Comparison of ENCODE assay signal across 20 cellular contexts in the genomic region with DNA sequence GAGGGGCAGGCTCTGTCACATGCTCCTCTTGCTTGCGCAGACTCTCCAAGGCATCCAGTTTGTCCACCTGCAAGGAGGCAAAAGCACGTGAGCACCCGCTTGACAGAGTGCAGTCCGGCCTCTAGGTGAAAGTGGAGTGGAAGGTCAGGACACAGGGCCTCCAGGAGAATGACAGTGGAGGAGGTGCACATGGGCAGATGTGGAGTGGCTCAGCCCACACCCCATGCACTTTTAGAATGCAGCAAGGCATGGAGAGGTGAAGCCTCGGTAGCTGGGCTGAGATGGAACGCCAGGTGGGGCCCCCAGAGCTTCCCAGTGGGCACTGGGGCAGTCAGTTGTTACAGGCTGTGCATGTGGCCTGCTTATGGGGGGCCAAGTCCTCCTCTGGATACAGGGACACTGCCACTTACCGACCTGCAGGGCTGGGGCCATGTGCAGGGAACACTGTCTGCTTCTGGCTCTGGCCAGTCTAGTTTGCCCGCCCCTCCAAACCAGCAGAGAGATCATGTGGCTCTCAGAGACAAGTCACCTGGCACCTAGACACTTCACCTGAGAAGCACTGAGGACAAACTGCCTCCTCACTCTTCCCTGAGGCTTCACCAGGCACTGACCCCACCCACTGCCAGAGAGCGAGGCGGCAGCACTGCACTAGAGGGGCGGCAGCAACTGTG. TPM values are rescaled to one million over a fixed set of nuclear protein-coding genes. Genes with fewer than 3 reads are reported as not detected.
"Had no signal": no experiment of that assay in that cellular context is flagged by ENCODE, and none has a peak within 500 bp of the region (broad histone marks: within the 10 kb centered on the region; RNA-seq: fewer than 3 reads in every experiment).

No MANE protein-coding gene starts in this region.

- DNase-seq: activated CD4-positive, alpha-beta T cell treated with anti-CD3 and anti-CD28 coated beads, Interleukin-2, amount 50 U/mL, for 1 hour; activated naive CD8-positive, alpha-beta T cell treated with anti-CD3 and anti-CD28 coated beads, Interleukin-2, amount 10 ng/mL, durations not matched to agents 7 days and 5 days; aorta; erythroblast; gastrocnemius medialis; heart left ventricle; left colon; lower lobe of right lung; occipital lobe; stomach; testis had no signal

- H3K27ac Mint-ChIP-seq: activated naive CD8-positive, alpha-beta T cell treated with anti-CD3 and anti-CD28 coated beads, Interleukin-2, amount 10 ng/mL, durations not matched to agents 7 days and 5 days; activated T-helper 2 cell treated with anti-CD3 and anti-CD28 coated beads, Interferon-gamma antibody, Interleukin-2, Interleukin-4, amounts not matched to agents 10 μg/mL and 5 μg/mL and 100 μg/mL, durations not matched to agents 14 hours and 24 hours and 36 hours; progenitor cell of endocrine pancreas; T-helper 1 cell treated with Interleukin-12 subunit alpha and Interleukin-12 subunit beta and Interleukin-4 antibody, amounts not matched to agents 30 μg/mL and 1 μg/mL, for 36 hours had no signal

- H3K36me3 ChIP-seq: right atrium auricular region, stomach had no signal

- H3K36me3 Mint-ChIP-seq: activated naive CD8-positive, alpha-beta T cell treated with anti-CD3 and anti-CD28 coated beads, Interleukin-2, amount 10 ng/mL, durations not matched to agents 7 days and 5 days had no signal

- H3K4me3 ChIP-seq: gastrocnemius medialis, heart left ventricle, lower lobe of right lung, right atrium auricular region, skin epidermis, stomach, testis had no signal

- H3K27ac ChIP-seq: lower lobe of right lung, right atrium auricular region had no signal

- H3K9me3 Mint-ChIP-seq: activated naive CD8-positive, alpha-beta T cell treated with anti-CD3 and anti-CD28 coated beads, Interleukin-2, amount 10 ng/mL, durations not matched to agents 7 days and 5 days; activated T-helper 2 cell treated with anti-CD3 and anti-CD28 coated beads, Interferon-gamma antibody, Interleukin-2, Interleukin-4, amounts not matched to agents 10 μg/mL and 5 μg/mL and 100 μg/mL, durations not matched to agents 14 hours and 24 hours and 36 hours; T-helper 1 cell treated with Interleukin-12 subunit alpha and Interleukin-12 subunit beta and Interleukin-4 antibody, amounts not matched to agents 30 μg/mL and 1 μg/mL, for 36 hours had no signal

- H3K9me3 ChIP-seq: gastrocnemius medialis, heart left ventricle, lower lobe of right lung, right atrium auricular region, stomach, testis had no signal

- H3K27me3 ChIP-seq: gastrocnemius medialis, heart left ventricle, right atrium auricular region, stomach, testis had no signal

- H3K27me3 Mint-ChIP-seq: progenitor cell of endocrine pancreas had no signal

- H3K4me3 Mint-ChIP-seq: activated naive CD8-positive, alpha-beta T cell treated with anti-CD3 and anti-CD28 coated beads, Interleukin-2, amount 10 ng/mL, durations not matched to agents 7 days and 5 days; T-helper 1 cell treated with Interleukin-12 subunit alpha and Interleukin-12 subunit beta and Interleukin-4 antibody, amounts not matched to agents 30 μg/mL and 1 μg/mL, for 36 hours had no signal

- ATAC-seq: gastrocnemius medialis, heart left ventricle, left colon, lower lobe of right lung had no signal

RNA-seq across cellular contexts. Expression of a gene that starts 30.8 kb away (rescaled TPM):
- total RNA-seq: activated CD8-positive, alpha-beta memory T cell treated with anti-CD3 and anti-CD28 coated beads for 36 hours; activated naive CD8-positive, alpha-beta T cell treated with anti-CD3 and anti-CD28 coated beads, Interleukin-2, amount 10 ng/mL, durations not matched to agents 7 days and 5 days; activated T-helper 2 cell treated with anti-CD3 and anti-CD28 coated beads, Interferon-gamma antibody, Interleukin-2, Interleukin-4, amounts not matched to agents 10 μg/mL and 5 μg/mL and 100 μg/mL, durations not matched to agents 14 hours and 24 hours and 36 hours; aorta; bronchial epithelial cell; dermis microvascular lymphatic vessel endothelial cell; gastrocnemius medialis; heart left ventricle; left colon; lower lobe of right lung; occipital lobe; progenitor cell of endocrine pancreas; right atrium auricular region; stomach; ureter had no signal

RNA-seq across cellular contexts. Expression of a gene that starts 49.8 kb away (rescaled TPM):
- total RNA-seq: activated CD8-positive, alpha-beta memory T cell treated with anti-CD3 and anti-CD28 coated beads for 36 hours; activated naive CD8-positive, alpha-beta T cell treated with anti-CD3 and anti-CD28 coated beads, Interleukin-2, amount 10 ng/mL, durations not matched to agents 7 days and 5 days; activated T-helper 2 cell treated with anti-CD3 and anti-CD28 coated beads, Interferon-gamma antibody, Interleukin-2, Interleukin-4, amounts not matched to agents 10 μg/mL and 5 μg/mL and 100 μg/mL, durations not matched to agents 14 hours and 24 hours and 36 hours; aorta; bronchial epithelial cell; dermis microvascular lymphatic vessel endothelial cell; left colon; lower lobe of right lung; occipital lobe; progenitor cell of endocrine pancreas; right atrium auricular region; stomach; ureter had no signal
